Comparison of ENCODE assay signal across 21 cellular contexts in the genomic region with DNA sequence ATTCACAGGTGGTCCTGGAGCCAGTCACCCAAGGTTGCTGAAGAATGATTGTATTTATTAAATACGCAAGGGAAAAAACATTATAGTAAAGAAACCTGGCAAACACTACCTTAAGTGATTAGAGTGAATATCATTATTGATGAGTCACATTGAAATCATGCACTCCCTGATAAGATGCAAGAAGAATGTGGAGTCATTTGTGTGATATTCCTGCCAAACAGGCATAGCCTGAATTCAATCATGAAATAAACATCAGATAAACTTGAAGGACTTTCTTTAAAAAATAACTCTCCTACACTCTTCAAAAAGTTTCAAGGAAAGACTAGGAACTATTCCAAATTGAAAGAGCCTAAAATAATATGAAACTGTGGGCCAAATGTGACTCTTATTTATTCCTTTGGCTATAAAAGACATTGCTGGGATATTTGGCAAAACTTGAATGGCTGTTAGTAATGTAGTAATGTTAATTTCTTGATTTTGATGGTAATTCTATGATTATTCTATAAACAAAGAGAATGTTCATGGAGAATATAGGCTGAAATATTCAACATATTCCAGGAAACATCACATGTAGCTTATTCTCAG.
DNase-seq lines count a peak whose midpoint lies in the region; FAIRE-seq and TF ChIP-seq lines count a peak whose summit lies in the region.
"Had no signal": no experiment of that assay in that cellular context is flagged by ENCODE, and none has a peak within 500 bp of the region (broad histone marks: within the 10 kb centered on the region; RNA-seq: fewer than 3 reads in every experiment).

No MANE protein-coding gene starts in this region.

- H3K36me3 ChIP-seq in bronchial epithelial cell (ENCODE audit: control insufficient read depth, insufficient read depth, low read length) (no peaks in the 10 kb centered on the region), kidney epithelial cell (ENCODE audit: control insufficient read depth, insufficient read depth, low read length) (no peaks in the 10 kb centered on the region), small intestine (ENCODE audit: control insufficient read depth in 2 of 2, insufficient read depth in 2 of 2, low read length in 2 of 2) (no peaks in the 10 kb centered on the region), stomach (no peaks in the 10 kb centered on the region)
- H3K36me3 ChIP-seq: BLaER1, breast epithelium, heart left ventricle, ovary had no signal

- no peak for TF ChIP-seq CTCF in bronchial epithelial cell (IDR thresholded peaks at IDR 0.05; ENCODE audit: insufficient read depth, low read length, severe bottlenecking)
- TF ChIP-seq CTCF in kidney epithelial cell (IDR thresholded peaks at IDR 0.05; ENCODE audit: insufficient read depth, low read length, poor library complexity, severe bottlenecking), result no peak
- TF ChIP-seq CTCF in stomach (IDR thresholded peaks at IDR 0.05), result no peak

- H3K9me3 Mint-ChIP-seq in activated naive CD4-positive, alpha-beta T cell treated with anti-CD3 and anti-CD28 coated beads, Interleukin-2, amount 10 ng/mL, durations not matched to agents 7 days and 5 days, result peaks cover 17% of the 10 kb centered on the region

- no peak overlapping the region for H3K4me3 Mint-ChIP-seq in activated naive CD4-positive, alpha-beta T cell treated with anti-CD3 and anti-CD28 coated beads, Interleukin-2, amount 10 ng/mL, durations not matched to agents 7 days and 5 days
- H3K4me3 Mint-ChIP-seq: activated naive CD4-positive, alpha-beta T cell treated with anti-CD3 and anti-CD28 coated beads for 36 hours had no signal

- peak overlapping the region; percentile 89 for H3K27ac Mint-ChIP-seq in activated naive CD4-positive, alpha-beta T cell treated with anti-CD3 and anti-CD28 coated beads, Interleukin-2, amount 10 ng/mL, durations not matched to agents 7 days and 5 days

- H3K9me3 ChIP-seq in small intestine (ENCODE audit: control insufficient read depth, low read depth) (no peaks in the 10 kb centered on the region), stomach (no peaks in the 10 kb centered on the region)
- H3K9me3 ChIP-seq: BLaER1, breast epithelium, heart left ventricle, ovary had no signal

- DNase-seq in activated naive CD4-positive, alpha-beta T cell treated with anti-CD3 and anti-CD28 coated beads, Interleukin-2, amount 10 ng/mL, durations not matched to agents 7 days and 5 days, result no peak
- no peak for DNase-seq in activated naive CD4-positive, alpha-beta T cell treated with anti-CD3 and anti-CD28 coated beads, Interleukin-2, amount 50 U/mL, for 16 hours
- peak; percentile 92 for DNase-seq in bronchial epithelial cell (ENCODE audit: low read depth)
- peak; percentile 42 for DNase-seq in kidney epithelial cell (ENCODE audit: low read depth)
- DNase-seq in small intestine, result peak; percentile 1
- no peak for DNase-seq in NCI-H1694 treated with DMSO at 0.1 percent for 48 hours (lab: John Stamatoyannopoulos, UW)
- no peak for DNase-seq in NCI-H748 treated with DMSO at 0.1 percent for 48 hours (lab: John Stamatoyannopoulos, UW)
- no peak for DNase-seq in stomach
- DNase-seq: activated CD4-positive, CD25-positive, alpha-beta regulatory T cell; DMS 273 treated with DMSO at 0.1 percent for 48 hours; dorsolateral prefrontal cortex; heart left ventricle; mammary epithelial cell; NCI-H1417 treated with DMSO at 0.1 percent for 48 hours; ovary had no signal

- intact Hi-C loops in stomach (cut with DNase I; ENCODE audit: low total_unique reads), result no loop called here

- H3K4me3 ChIP-seq in bronchial epithelial cell (ENCODE audit: low read depth, low read length) (no peak overlapping the region), kidney epithelial cell (ENCODE audit: low read depth, low read length) (no peak overlapping the region), small intestine (ENCODE audit: low read depth in 1 of 2, low read length in 2 of 2) (no peak overlapping the region), stomach (no peak overlapping the region)
- H3K4me3 ChIP-seq: BLaER1, breast epithelium, dorsolateral prefrontal cortex, heart left ventricle, ovary had no signal

- peaks cover 29% of the 10 kb centered on the region for H3K36me3 Mint-ChIP-seq in activated naive CD4-positive, alpha-beta T cell treated with anti-CD3 and anti-CD28 coated beads, Interleukin-2, amount 10 ng/mL, durations not matched to agents 7 days and 5 days

- H3K4me1 ChIP-seq in small intestine (ENCODE audit: control insufficient read depth in 2 of 2, insufficient read depth in 1 of 2, low read depth in 1 of 2, low read length in 1 of 2) (no peaks in the 10 kb centered on the region), stomach (peaks cover 0 to 10% (median 7%) of the 10 kb centered on the region in 4 donors)
- H3K4me1 ChIP-seq: breast epithelium had no signal

- H3K27ac ChIP-seq in small intestine (ENCODE audit: low read depth in 1 of 2, low read length in 1 of 2) (no peak overlapping the region), stomach (no peak overlapping the region)
- H3K27ac ChIP-seq: breast epithelium, dorsolateral prefrontal cortex, heart left ventricle, ovary had no signal

- H3K27me3 Mint-ChIP-seq in activated naive CD4-positive, alpha-beta T cell treated with anti-CD3 and anti-CD28 coated beads, Interleukin-2, amount 10 ng/mL, durations not matched to agents 7 days and 5 days, result no peaks in the 10 kb centered on the region
- H3K27me3 Mint-ChIP-seq: naive thymus-derived CD4-positive, alpha-beta T cell had no signal

- no peaks in the 10 kb centered on the region for H3K27me3 ChIP-seq in bronchial epithelial cell (ENCODE audit: control insufficient read depth, insufficient read depth, low read length)
- no peaks in the 10 kb centered on the region for H3K27me3 ChIP-seq in kidney epithelial cell (ENCODE audit: control insufficient read depth, insufficient read depth, low read length)
- H3K27me3 ChIP-seq in small intestine (ENCODE audit: control insufficient read depth in 2 of 2, insufficient read depth in 2 of 2, low read length in 2 of 2), result no peaks in the 10 kb centered on the region
- no peaks in the 10 kb centered on the region for H3K27me3 ChIP-seq in stomach
- H3K27me3 ChIP-seq: BLaER1, breast epithelium, dorsolateral prefrontal cortex, heart left ventricle, ovary had no signal

- CTCF ChIA-PET in activated naive CD4-positive, alpha-beta T cell treated with anti-CD3 and anti-CD28 coated beads, Interleukin-2, amount 10 ng/mL, durations not matched to agents 7 days and 5 days (lab: Charles Lee), result no interaction called here

- WGBS in small intestine, 3 donors, result 33 to 53% (median 37%) methylated on average over 1 of the region's 1 CpG
- 32 to 56% (median 36%) methylated on average over 1 of the region's 1 CpG for WGBS in stomach, 5 donors

- no peak for TF ChIP-seq EP300 in stomach (IDR thresholded peaks at IDR 0.05)

- FAIRE-seq in bronchial epithelial cell (lab: Jason Lieb, UNC), result no peak
- FAIRE-seq in small intestine (lab: Jason Lieb, UNC), result no peak
- FAIRE-seq: A204.1, urothelium cell line had no signal

- H3K4me1 Mint-ChIP-seq in activated naive CD4-positive, alpha-beta T cell treated with anti-CD3 and anti-CD28 coated beads, Interleukin-2, amount 10 ng/mL, durations not matched to agents 7 days and 5 days, result peaks cover 54% of the 10 kb centered on the region

- no peak for TF ChIP-seq POLR2A in stomach (IDR thresholded peaks at IDR 0.05)

Comparison
In these comparisons a context has a peak if more than half of its experiments do, and no peak if none do; other contexts are left out.
1. DNase-seq: peak in bronchial epithelial cell (single experiment), kidney epithelial cell (single experiment) and small intestine (single experiment); none in activated naive CD4-positive, alpha-beta T cell treated with anti-CD3 and anti-CD28 coated beads, Interleukin-2, amount 10 ng/mL, durations not matched to agents 7 days and 5 days (single experiment), activated naive CD4-positive, alpha-beta T cell treated with anti-CD3 and anti-CD28 coated beads, Interleukin-2, amount 50 U/mL, for 16 hours (single experiment), NCI-H1694 treated with DMSO at 0.1 percent for 48 hours (single experiment), NCI-H748 treated with DMSO at 0.1 percent for 48 hours (single experiment) and stomach (single experiment).